Comparison of ENCODE assay signal across 17 cellular contexts in the genomic region with DNA sequence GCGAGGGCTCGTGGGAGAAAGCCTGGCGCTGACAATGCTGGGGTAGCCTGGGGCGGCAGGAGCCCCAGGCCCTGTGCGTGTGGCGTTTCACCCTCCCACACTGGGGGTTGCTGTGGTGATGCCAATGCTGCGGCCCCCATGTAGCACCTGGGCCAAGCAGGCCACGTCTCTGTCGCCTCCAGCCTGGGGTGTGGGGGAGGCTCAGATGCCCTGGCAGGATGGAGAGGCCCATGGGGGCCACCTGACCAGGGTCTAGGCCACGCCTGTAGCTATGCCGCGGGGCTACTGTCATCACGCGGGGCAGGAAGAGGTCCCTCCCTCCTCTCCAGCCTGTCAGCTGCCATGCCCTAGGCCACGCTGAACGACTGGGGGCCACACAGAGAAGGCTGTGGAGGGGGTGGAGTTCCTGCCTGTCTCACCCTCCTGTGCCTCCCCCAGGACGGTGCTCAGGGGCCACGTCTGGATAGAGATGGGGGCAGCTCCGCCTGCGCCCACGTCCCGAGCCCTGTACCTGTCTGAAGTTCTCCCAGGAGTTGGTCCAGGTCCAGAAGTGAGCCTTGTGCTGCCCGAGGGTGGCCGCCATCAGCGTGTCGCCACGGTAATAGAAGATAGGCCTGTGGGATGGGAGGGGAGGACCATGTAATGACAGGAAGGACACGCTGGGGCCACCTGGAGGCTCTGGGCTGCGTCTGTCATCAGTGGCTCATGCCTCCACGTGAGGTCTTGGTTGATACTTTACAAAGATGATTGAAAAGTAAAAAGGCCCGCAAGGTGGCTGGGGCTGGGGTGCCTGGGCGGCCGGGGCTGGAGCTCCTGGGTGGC. TPM values are rescaled to one million over a fixed set of nuclear protein-coding genes. Genes with fewer than 3 reads are reported as not detected.
"Had no signal": no experiment of that assay in that cellular context is flagged by ENCODE, and none has a peak within 500 bp of the region (broad histone marks: within the 10 kb centered on the region; RNA-seq: fewer than 3 reads in every experiment).

No MANE protein-coding gene starts in this region.

- H3K9me3 ChIP-seq: esophagus muscularis mucosa, gastrocnemius medialis, heart right ventricle, sigmoid colon, thyroid gland had no signal

- ATAC-seq: effector memory CD8-positive, alpha-beta T cell; gastrocnemius medialis; heart right ventricle; left lobe of liver; naive thymus-derived CD8-positive, alpha-beta T cell; stimulated activated naive B cell treated with anti-CD40 and anti-IgM and Interleukin-4, amounts not matched to agents 10 μg/mL and 1 μg/mL and 100 μg/mL, for 72 hours had no signal

- DNase-seq: effector memory CD8-positive, alpha-beta T cell; gastrocnemius medialis; heart right ventricle; islet precursor cell; mammary epithelial cell; naive thymus-derived CD8-positive, alpha-beta T cell; posterior cingulate gyrus; sigmoid colon; stimulated activated CD4-positive, alpha-beta T cell treated with anti-CD3 and anti-CD28 coated beads, Interleukin-2, amount 100 ng/mL, for 24 hours; stimulated activated CD4-positive, alpha-beta T cell treated with anti-CD3 and anti-CD28 coated beads, Interleukin-4, amount 100 ng/mL, for 4 hours; stimulated activated naive B cell treated with anti-CD40 and anti-IgM and Interleukin-4, amounts not matched to agents 10 μg/mL and 1 μg/mL and 100 μg/mL, for 72 hours; thyroid gland had no signal

- H3K27ac ChIP-seq: epithelial cell of prostate, esophagus muscularis mucosa, gastrocnemius medialis, heart right ventricle, sigmoid colon, skin epidermis, thyroid gland had no signal

- H3K27me3 ChIP-seq: esophagus muscularis mucosa, gastrocnemius medialis, heart right ventricle, sigmoid colon, thyroid gland had no signal

- H3K36me3 ChIP-seq: thyroid gland had no signal

- H3K4me3 ChIP-seq: esophagus muscularis mucosa, gastrocnemius medialis, heart right ventricle, sigmoid colon, skin epidermis, thyroid gland had no signal

- H3K4me1 ChIP-seq: esophagus muscularis mucosa, gastrocnemius medialis, heart right ventricle, sigmoid colon, thyroid gland had no signal

RNA-seq across cellular contexts. Expression of a gene that starts 39.4 kb away (rescaled TPM):
- polyA plus RNA-seq: neural cell had no signal
